1 cellular context compared by ENCODE assay signal in genomic region chrX:53089224-53089842, GRCh38.
TF ChIP-seq lines count a peak whose summit lies in the region.

No MANE protein-coding gene starts in this region.

TF ChIP-seq in GM12878, 131 proteins besides CTCF, POLR2A, EP300 and RAD21:
- no peak for TF ChIP-seq ZNF207 (IDR thresholded peaks at IDR 0.05; ENCODE audit: borderline replicate concordance)
- TF ChIP-seq RUNX3 (IDR thresholded peaks at IDR 0.05; ENCODE audit: low read length) = 0 out of 2 replicates have a peak, but pooled peaks have one; percentile 10
- TF ChIP-seq TCF12 (IDR thresholded peaks at IDR 0.05; ENCODE audit: low read depth, low read length) = no peak
- 0 out of 2 replicates have a peak, but pooled peaks have one; percentile 27 for TF ChIP-seq FOXM1 (IDR thresholded peaks at IDR 0.05; ENCODE audit: low read depth, low read length)
- TF ChIP-seq IKZF1 (conservative IDR thresholded peaks at IDR 0.05) = no peak
- no peak for TF ChIP-seq YBX1 (IDR thresholded peaks at IDR 0.05)
- TF ChIP-seq SMC3 (IDR thresholded peaks at IDR 0.05; ENCODE audit: borderline replicate concordance, low read length) = peak; percentile 62; the same call in 1 of the 2 replicates
